8 cellular contexts compared by ENCODE assay signal in the genomic region with DNA sequence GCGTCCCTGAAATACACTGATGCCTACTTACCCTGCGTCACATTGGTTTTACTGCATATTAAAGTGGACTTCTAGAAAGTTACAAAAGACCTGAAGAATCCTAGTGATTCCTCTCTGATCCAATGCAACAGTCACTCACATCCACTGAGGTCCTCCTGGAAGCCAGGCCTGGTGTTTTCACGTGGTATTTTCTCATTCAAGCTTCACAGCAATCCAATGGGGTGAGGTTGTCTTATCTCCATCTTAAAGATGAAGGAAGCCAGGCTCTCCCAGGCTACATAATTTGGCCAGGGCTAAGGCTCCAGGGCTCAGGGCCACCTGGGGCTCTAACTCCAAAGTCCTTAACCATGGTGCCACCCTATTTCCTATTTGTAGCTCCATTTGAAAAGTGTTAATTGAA.
"Had no signal": no experiment of that assay in that cellular context is flagged by ENCODE, and none has a peak within 500 bp of the region (broad histone marks: within the 10 kb centered on the region; RNA-seq: fewer than 3 reads in every experiment).

No MANE protein-coding gene starts in this region.

- H3K27ac ChIP-seq: GM23248 had no signal

- H3K4me3 Mint-ChIP-seq: GM23338, H9, HFFc6 had no signal

- H3K4me1 ChIP-seq: HAP-1 had no signal

- DNase-seq: GM23248, GOT3, H7, H9, HCEC 1CT, HFFc6 had no signal

- H3K9ac ChIP-seq: GM23248 had no signal

- H3K4me2 ChIP-seq: GM23338 had no signal

- H3K27ac Mint-ChIP-seq: GM23338, H9, HFFc6 had no signal

- H3K9me3 ChIP-seq: HAP-1 had no signal

- H3K4me3 ChIP-seq: GM23248, GM23338, HAP-1 had no signal

- H3K36me3 ChIP-seq: HAP-1 had no signal

- H2AFZ ChIP-seq: GM23248, GM23338 had no signal
